Comparison of ENCODE assay signal across 26 cellular contexts in the genomic region with DNA sequence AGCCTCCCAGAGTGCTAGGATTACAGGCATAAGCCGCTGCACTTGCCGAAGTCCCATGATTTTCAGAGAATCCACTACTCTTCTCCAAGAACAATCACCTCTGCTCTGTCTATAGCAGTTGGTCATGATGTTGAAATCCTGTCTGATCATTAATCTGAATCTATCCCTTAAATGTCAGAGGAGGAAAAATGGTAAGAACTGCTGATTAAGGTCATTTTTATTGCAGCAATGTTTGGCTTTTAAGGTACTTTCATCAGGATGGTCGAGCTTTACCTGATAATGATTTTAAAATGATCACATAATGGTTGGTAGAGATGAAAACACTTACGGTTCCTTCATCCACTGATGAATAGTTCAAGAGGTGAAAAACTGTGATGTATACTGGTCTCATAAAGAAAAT.
"Had no signal": no experiment of that assay in that cellular context is flagged by ENCODE, and none has a peak within 500 bp of the region (broad histone marks: within the 10 kb centered on the region; RNA-seq: fewer than 3 reads in every experiment).

No MANE protein-coding gene starts in this region.

- H3K27me3 ChIP-seq: colonic mucosa, esophagus squamous epithelium, gastrocnemius medialis, heart right ventricle, left lung had no signal

- ATAC-seq: effector memory CD8-positive, alpha-beta T cell; esophagus mucosa; gastrocnemius medialis; heart right ventricle; left cardiac atrium; left lung; left ventricle myocardium superior; lower lobe of right lung; mucosa of descending colon had no signal

- H3K9me3 ChIP-seq: colonic mucosa, esophagus squamous epithelium, gastrocnemius medialis, lower lobe of right lung had no signal

- H3K36me3 ChIP-seq: colonic mucosa, esophagus squamous epithelium, gastrocnemius medialis, heart right ventricle, left lung, lower lobe of right lung had no signal

- FAIRE-seq: endometrium, islet of Langerhans, keratinocyte had no signal

- DNase-seq: colonic mucosa; cortex of kidney; effector CD8-positive, alpha-beta T cell; effector memory CD8-positive, alpha-beta T cell; endodermal cell; erythroblast; esophagus squamous epithelium; foreskin fibroblast; foreskin melanocyte; gastrocnemius medialis; glutamatergic neuron; head of caudate nucleus; heart right ventricle; hippocampal formation; left cardiac atrium; left lung; left ventricle myocardium superior; lower lobe of right lung; mesenchymal stem cell; mucosa of descending colon; naive B cell had no signal

- H3K27ac ChIP-seq: colonic mucosa, epithelial cell of prostate, esophagus squamous epithelium, gastrocnemius medialis, heart right ventricle, left lung, lower lobe of right lung had no signal

- H3K4me3 ChIP-seq: colonic mucosa, esophagus squamous epithelium, gastrocnemius medialis, heart right ventricle, left lung, lower lobe of right lung, mucosa of descending colon had no signal

- H3K4me1 ChIP-seq: colonic mucosa, esophagus squamous epithelium, gastrocnemius medialis, heart right ventricle, left lung, lower lobe of right lung had no signal
